Comparison of ENCODE assay signal across 1 cellular context in genomic region chr7:22726345-22726848, GRCh38.
TF ChIP-seq lines count a peak whose summit lies in the region.

No MANE protein-coding gene starts in this region.

TF ChIP-seq in endothelial cell of umbilical vein, 7 proteins besides CTCF, POLR2A, EP300 and RAD21:
- TF ChIP-seq EZH2 (IDR thresholded peaks at IDR 0.05; ENCODE audit: borderline replicate concordance, low read depth, low read length, severe bottlenecking): no peak
- peak; percentile 7 for TF ChIP-seq GATA2 (IDR thresholded peaks at IDR 0.05; ENCODE audit: insufficient read depth, insufficient read length, low read depth, low read length)
- TF ChIP-seq MYC (IDR thresholded peaks at IDR 0.05; ENCODE audit: low read depth, low read length): peak; percentile 61
- TF ChIP-seq MAX (IDR thresholded peaks at IDR 0.05; ENCODE audit: insufficient read depth, insufficient read length): no peak
- no peak for TF ChIP-seq FOS (IDR thresholded peaks at IDR 0.05; ENCODE audit: borderline replicate concordance, insufficient read depth, low read length)
- no peak for TF ChIP-seq JUN (IDR thresholded peaks at IDR 0.05; ENCODE audit: borderline replicate concordance, insufficient read depth, insufficient read length, low read depth)
- TF ChIP-seq POLR2AphosphoS5 (IDR thresholded peaks at IDR 0.05; ENCODE audit: insufficient read depth, low read depth, low read length): peak; percentile 27
